Comparison of ENCODE assay signal across 30 cellular contexts in genomic region chr13:41293272-41293671, GRCh38.
"Had no signal": no experiment of that assay in that cellular context is flagged by ENCODE, and none has a peak within 500 bp of the region (broad histone marks: within the 10 kb centered on the region; RNA-seq: fewer than 3 reads in every experiment).

No MANE protein-coding gene starts in this region.

- H3K9me3 ChIP-seq: colonic mucosa, esophagus muscularis mucosa had no signal

- H3K36me3 ChIP-seq: ascending aorta, breast epithelium, cardiac muscle cell, colonic mucosa, esophagus muscularis mucosa, gastrocnemius medialis, heart left ventricle had no signal

- H3K27me3 ChIP-seq: ascending aorta, breast epithelium, cardiac muscle cell, colonic mucosa, esophagus muscularis mucosa, foreskin keratinocyte, gastrocnemius medialis, heart left ventricle had no signal

- H3K4me3 ChIP-seq: ascending aorta, breast epithelium, cardiac muscle cell, colonic mucosa, esophagus muscularis mucosa, gastrocnemius medialis, heart left ventricle had no signal

- ATAC-seq: activated naive CD4-positive, alpha-beta T cell treated with anti-CD3 and anti-CD28 coated beads, Interleukin-2, amount 50 U/mL, for 72 hours; activated T-cell treated with anti-CD3 and anti-CD28 coated beads, Interleukin-2, amount 50 U/mL, for 72 hours; foreskin keratinocyte; gastrocnemius medialis; heart left ventricle; WTC11 had no signal

- H3K4me1 ChIP-seq: ascending aorta, breast epithelium, colonic mucosa, esophagus muscularis mucosa, foreskin keratinocyte, gastrocnemius medialis, heart left ventricle had no signal

- H3K27ac ChIP-seq: ascending aorta, breast epithelium, cardiac muscle cell, colonic mucosa, esophagus muscularis mucosa, foreskin keratinocyte, gastrocnemius medialis, heart left ventricle, VCaP had no signal

- DNase-seq: activated CD4-positive, alpha-beta memory T cell treated with anti-CD3 and anti-CD28 coated beads, Interleukin-2, amount 10 ng/mL, durations not matched to agents 7 days and 5 days; activated CD4-positive, alpha-beta T cell treated with anti-CD3 and anti-CD28 coated beads for 1 hour; activated CD4-positive, alpha-beta T cell treated with anti-CD3 and anti-CD28 coated beads for 4 hours; activated CD4-positive, alpha-beta T cell treated with anti-CD3 and anti-CD28 coated beads, Interleukin-2, amount 10 ng/mL, durations not matched to agents 7 days and 5 days; activated CD4-positive, alpha-beta T cell treated with anti-CD3 and anti-CD28 coated beads, Interleukin-2, amount 50 U/mL, for 4 hours; activated CD8-positive, alpha-beta memory T cell treated with anti-CD3 and anti-CD28 coated beads, Interleukin-2, amount 50 U/mL, for 48 hours; activated gamma-delta T cell; activated naive CD4-positive, alpha-beta T cell; activated naive CD4-positive, alpha-beta T cell treated with anti-CD3 and anti-CD28 coated beads, Interleukin-2, amount 10 ng/mL, durations not matched to agents 7 days and 5 days; activated naive CD8-positive, alpha-beta T cell treated with anti-CD3 and anti-CD28 coated beads, Interleukin-2, amount 10 ng/mL, durations not matched to agents 7 days and 5 days; activated T-cell treated with anti-CD3 and anti-CD28 coated beads for 4 hours; activated T-cell treated with anti-CD3 and anti-CD28 coated beads, Interleukin-2, amount 50 U/mL, for 24 hours; activated T-cell treated with anti-CD3 and anti-CD28 coated beads, Interleukin-2, amount 50 U/mL, for 72 hours; central memory CD4-positive, alpha-beta T cell; cerebellar nuclear complex; colonic mucosa; effector CD8-positive, alpha-beta T cell; erythroblast; foreskin keratinocyte; gastrocnemius medialis; glutamatergic neuron; heart left ventricle; T-helper 2 cell had no signal
